ENCODE assay signal across 22 cellular contexts in the genomic region with DNA sequence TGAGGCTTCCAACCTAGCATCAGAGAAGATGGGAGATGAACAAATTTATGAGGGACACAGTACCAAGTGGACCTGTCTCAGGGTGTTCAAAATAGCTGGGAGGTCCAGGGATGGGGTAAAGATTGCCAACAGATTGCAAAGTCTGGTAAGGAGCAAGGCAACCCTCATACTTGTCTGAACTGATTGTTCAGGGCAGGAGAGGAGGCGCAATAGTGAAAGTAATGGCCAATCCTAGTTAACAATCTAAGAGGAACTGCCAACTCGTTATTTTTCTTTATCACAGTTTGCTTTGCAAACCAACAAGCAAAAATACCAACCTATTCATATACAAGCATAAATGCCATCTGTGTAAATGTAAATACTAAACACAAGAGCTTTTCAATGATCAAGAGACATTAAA.
"Had no signal": no experiment of that assay in that cellular context is flagged by ENCODE, and none has a peak within 500 bp of the region (broad histone marks: within the 10 kb centered on the region; RNA-seq: fewer than 3 reads in every experiment).

No MANE protein-coding gene starts in this region.

- H3K27ac Mint-ChIP-seq: activated CD4-positive, alpha-beta memory T cell treated with anti-CD3 and anti-CD28 coated beads, Interleukin-2, amount 10 ng/mL, durations not matched to agents 7 days and 5 days; activated CD4-positive, alpha-beta T cell treated with anti-CD3 and anti-CD28 coated beads, Interleukin-2, amount 10 ng/mL, durations not matched to agents 24 days and 14 days; activated naive CD4-positive, alpha-beta T cell treated with anti-CD3 and anti-CD28 coated beads for 36 hours; activated T-cell treated with anti-CD3 and anti-CD28 coated beads, Interleukin-2, amount 50 U/mL, for 72 hours; endodermal cell; nephron progenitor cell; type B pancreatic cell had no signal

- H3K9me3 ChIP-seq: esophagus squamous epithelium, gastrocnemius medialis, vagina had no signal

- H3K27ac ChIP-seq: coronary artery, esophagus squamous epithelium, gastrocnemius medialis, parathyroid adenoma, thoracic aorta, vagina, VCaP had no signal

- H3K27me3 ChIP-seq: esophagus squamous epithelium, gastrocnemius medialis, vagina had no signal

- H3K4me1 Mint-ChIP-seq: endodermal cell, nephron progenitor cell had no signal

- H3K9me3 Mint-ChIP-seq: activated naive CD4-positive, alpha-beta T cell treated with anti-CD3 and anti-CD28 coated beads for 36 hours; activated T-cell treated with anti-CD3 and anti-CD28 coated beads, Interleukin-2, amount 50 U/mL, for 72 hours; endodermal cell; nephron progenitor cell; type B pancreatic cell had no signal

- DNase-seq: activated CD4-positive, alpha-beta memory T cell treated with anti-CD3 and anti-CD28 coated beads, Interleukin-2, amount 10 ng/mL, durations not matched to agents 7 days and 5 days; activated CD4-positive, alpha-beta T cell treated with anti-CD3 and anti-CD28 coated beads, Interleukin-2, amount 10 ng/mL, durations not matched to agents 24 days and 14 days; activated effector memory CD4-positive, alpha-beta T cell treated with Interleukin-2 at 50 U/mL for 16 hours; activated naive CD4-positive, alpha-beta T cell treated with anti-CD3 and anti-CD28 coated beads for 36 hours; activated T-cell treated with anti-CD3 and anti-CD28 coated beads, Interleukin-2, amount 50 U/mL, for 72 hours; cerebellar nuclear complex; endodermal cell; esophagus squamous epithelium; gastrocnemius medialis; hippocampal formation; left ventricle myocardium superior; nephron progenitor cell; right cardiac atrium; stimulated activated CD4-positive, alpha-beta T cell treated with anti-CD3 and anti-CD28 coated beads, Interleukin-4, amount 100 ng/mL, for 24 hours; stimulated activated naive CD4-positive, alpha-beta T cell treated with Interleukin-2 at 50 U/mL for 16 hours had no signal

- ATAC-seq: activated CD4-positive, CD25-positive, alpha-beta regulatory T cell treated with anti-CD3 and anti-CD28 coated beads, Interleukin-2, amount 50 U/mL, for 24 hours; activated T-cell treated with anti-CD3 and anti-CD28 coated beads, Interleukin-2, amount 50 U/mL, for 72 hours; gastrocnemius medialis; left ventricle myocardium superior; right cardiac atrium had no signal

- H3K4me3 Mint-ChIP-seq: activated CD4-positive, alpha-beta memory T cell treated with anti-CD3 and anti-CD28 coated beads, Interleukin-2, amount 10 ng/mL, durations not matched to agents 7 days and 5 days; activated CD4-positive, alpha-beta T cell treated with anti-CD3 and anti-CD28 coated beads, Interleukin-2, amount 10 ng/mL, durations not matched to agents 24 days and 14 days; activated naive CD4-positive, alpha-beta T cell treated with anti-CD3 and anti-CD28 coated beads for 36 hours; activated T-cell treated with anti-CD3 and anti-CD28 coated beads, Interleukin-2, amount 50 U/mL, for 72 hours; endodermal cell; nephron progenitor cell; type B pancreatic cell had no signal

- H3K36me3 ChIP-seq: esophagus squamous epithelium, gastrocnemius medialis, thoracic aorta, vagina had no signal

- H3K36me3 Mint-ChIP-seq: type B pancreatic cell had no signal

- H3K4me3 ChIP-seq: coronary artery, esophagus squamous epithelium, gastrocnemius medialis, thoracic aorta, vagina had no signal

- H3K4me1 ChIP-seq: esophagus squamous epithelium, gastrocnemius medialis, parathyroid adenoma, vagina had no signal

- H3K27me3 Mint-ChIP-seq: activated CD4-positive, alpha-beta memory T cell treated with anti-CD3 and anti-CD28 coated beads, Interleukin-2, amount 10 ng/mL, durations not matched to agents 7 days and 5 days; activated CD4-positive, alpha-beta T cell treated with anti-CD3 and anti-CD28 coated beads, Interleukin-2, amount 10 ng/mL, durations not matched to agents 24 days and 14 days had no signal
